1 cellular context compared by ENCODE assay signal in genomic region chr1:109192433-109192832, GRCh38.
TF ChIP-seq lines count a peak whose summit lies in the region.

No MANE protein-coding gene starts in this region.

TF ChIP-seq in K562, 482 proteins besides CTCF, POLR2A, EP300 and RAD21:
- TF ChIP-seq PKNOX1 (IDR thresholded peaks at IDR 0.05) (peak; percentile 81; the same call in 1 of the 2 replicates), ZNF778 (CRISPR knock-in tag; IDR thresholded peaks at IDR 0.05) (no peak), POLR2B (IDR thresholded peaks at IDR 0.05; ENCODE audit: low read depth, partially characterized antibody) (no peak), MEIS2 (IDR thresholded peaks at IDR 0.05; ENCODE audit: partially characterized antibody) (peak; percentile 83), TAF7 (tag; IDR thresholded peaks at IDR 0.05) (no peak), PBX2 (CRISPR knock-in tag; IDR thresholded peaks at IDR 0.05; ENCODE audit: low read depth) (no peak), PBX2 (tag; conservative IDR thresholded peaks at IDR 0.05; ENCODE audit: low read depth) (peak; percentile 86), ATF2 (CRISPR knock-in tag; IDR thresholded peaks at IDR 0.05) (no peak), CREM (IDR thresholded peaks at IDR 0.05; ENCODE audit: low read depth) (0 out of 2 replicates have a peak, but pooled peaks have one; percentile 30)
